10 cellular contexts compared by ENCODE assay signal in the genomic region with DNA sequence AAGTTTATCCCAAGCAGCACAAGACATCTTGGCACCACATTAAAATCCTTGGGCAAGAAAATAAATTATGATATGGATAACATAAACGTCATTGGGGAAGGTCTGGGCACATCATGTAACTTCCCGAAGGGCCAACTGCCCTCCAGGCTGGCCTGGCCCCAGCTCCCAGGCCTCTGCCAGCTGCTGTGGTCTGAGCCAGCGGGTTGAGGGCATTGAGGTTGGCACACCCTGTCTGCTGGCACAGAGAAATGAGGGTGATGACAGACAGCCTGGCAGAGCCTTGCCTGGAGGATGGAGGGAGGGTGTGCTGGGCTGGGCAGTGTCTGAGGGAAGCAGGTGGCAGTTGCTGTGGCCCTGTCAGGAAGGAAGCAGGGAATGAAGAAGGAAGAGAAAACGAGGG. TPM values are rescaled to one million over a fixed set of nuclear protein-coding genes. Genes with fewer than 3 reads are reported as not detected.
A peak's percentile ranks its signal among the peaks of the same experiment; 100 is the strongest.
DNase-seq lines count a peak whose midpoint lies in the region; ATAC-seq and TF ChIP-seq lines count a peak whose summit lies in the region.
"Had no signal": no experiment of that assay in that cellular context is flagged by ENCODE, and none has a peak within 500 bp of the region (broad histone marks: within the 10 kb centered on the region; RNA-seq: fewer than 3 reads in every experiment).

No MANE protein-coding gene starts in this region.

- in situ Hi-C loops in IMR-90 (cut with MboI; ENCODE audit: low sequenced_read_pairs) (loop anchor here (25.0 kb wide), 1 partner anchor 285 kb away; no protein-coding TSS in a partner anchor), mammary epithelial cell (cut with MboI; ENCODE audit: low sequenced_read_pairs in 2 of 2) (loop anchor here (25.0 kb wide), 1 partner anchor 310 kb away; no protein-coding TSS in a partner anchor)

- POLR2A ChIA-PET in IMR-90 (lab: Charles Lee; ENCODE audit: unreplicated experiment), result no interaction called here

- no peak overlapping the region for H4K5ac ChIP-seq in IMR-90 (ENCODE audit: low read depth, low read length)

- TF ChIP-seq CTCF in IMR-90 (conservative IDR thresholded peaks at IDR 0.05; ENCODE audit: low read depth, low read length) (no peak), mammary epithelial cell (conservative IDR thresholded peaks at IDR 0.05 in 1 of 2, IDR thresholded peaks at IDR 0.05 in 1 of 2; ENCODE audit: extremely low read depth in 1 of 2, insufficient read depth in 1 of 2, low read depth in 1 of 2, low read length in 2 of 2) (no peak)

- H3K4ac ChIP-seq in IMR-90 (ENCODE audit: low read depth, low read length), result no peak overlapping the region

- no peak overlapping the region for H2BK20ac ChIP-seq in IMR-90 (ENCODE audit: low read depth, low read length)

- H3K79me2 ChIP-seq in mammary epithelial cell (ENCODE audit: insufficient read depth, low read length), result peaks cover 15% of the 10 kb centered on the region

- no peak for TF ChIP-seq RAD21 in IMR-90 (IDR thresholded peaks at IDR 0.05; ENCODE audit: low read length)

- H2AK5ac ChIP-seq in IMR-90 (ENCODE audit: low read depth, low read length), result no peak overlapping the region

- H3K14ac ChIP-seq in IMR-90 (replicated peaks; ENCODE audit: low read depth, low read length), result no peak overlapping the region

- dilution Hi-C loops in IMR-90 (cut with HindIII; ENCODE audit: low sequenced_read_pairs, unreplicated experiment), result no loop called here
- dilution Hi-C loops in mammary epithelial cell (cut with HindIII; ENCODE audit: low sequenced_read_pairs), result no loop called here

- H3K4me1 ChIP-seq in IMR-90 (ENCODE audit: control insufficient read depth, insufficient read depth, low read length) (peaks cover 9% of the 10 kb centered on the region), mammary epithelial cell (ENCODE audit: insufficient read depth, low read length) (peaks cover 13% of the 10 kb centered on the region)
- H3K4me1 ChIP-seq: BE2C had no signal

- no peak overlapping the region for H3K4me2 ChIP-seq in IMR-90 (ENCODE audit: low read depth, low read length)
- no peak overlapping the region for H3K4me2 ChIP-seq in mammary epithelial cell (ENCODE audit: insufficient read depth, low read depth, low read length)

- no peak overlapping the region for H3K56ac ChIP-seq in IMR-90 (ENCODE audit: extremely low read depth, insufficient read depth, low read length)

- H2AFZ ChIP-seq in IMR-90 (replicated peaks; ENCODE audit: low read length, poor library complexity), result peak overlapping the region; percentile 34
- no peak overlapping the region for H2AFZ ChIP-seq in mammary epithelial cell (ENCODE audit: low read depth, low read length)

- peaks cover 3% of the 10 kb centered on the region; the same call in 1 of the 2 replicates for H3K27me3 ChIP-seq in IMR-90 (ENCODE audit: control insufficient read depth, insufficient read depth, low read length)
- no peaks in the 10 kb centered on the region for H3K27me3 ChIP-seq in mammary epithelial cell (ENCODE audit: insufficient read depth, low read length)
- H3K27me3 ChIP-seq: BE2C had no signal

- H2BK120ac ChIP-seq in IMR-90 (ENCODE audit: low read depth, low read length), result no peak overlapping the region

- no peak overlapping the region for H4K8ac ChIP-seq in IMR-90 (ENCODE audit: low read depth in 2 of 2, low read length in 2 of 2)

- intact Hi-C loops in IMR-90 (cut with micrococcal nuclease) (loop anchor here (10.0 kb wide), 1 partner anchor 303 kb away; no protein-coding TSS in a partner anchor), mammary epithelial cell (cut with micrococcal nuclease) (no loop called here), left colon (cut with DNase I, micrococcal nuclease) (no loop called here), sciatic nerve (cut with DNase I) (no loop called here)

- H3K9me1 ChIP-seq in IMR-90 (ENCODE audit: insufficient read depth, low read length), result peaks cover 13% of the 10 kb centered on the region

- H4K20me1 ChIP-seq in IMR-90 (ENCODE audit: insufficient read depth, low read length) (no peaks in the 10 kb centered on the region), mammary epithelial cell (ENCODE audit: insufficient read depth, low read length) (no peaks in the 10 kb centered on the region)

- 0% methylated on average over 1 of the region's 4 CpGs; no CpG with 5 or more reads in 1 of the 2 experiments for WGBS in IMR-90 (ENCODE audit: extremely low coverage in 2 of 2, insufficient read length in 1 of 2), 2 experiments
- 9% methylated on average over 4 of the region's 4 CpGs for WGBS in mammary epithelial cell (ENCODE audit: low coverage, missing lambda C conversion rate)

- H3K9me3 ChIP-seq in IMR-90 (ENCODE audit: control insufficient read depth, insufficient read depth, low read length) (no peaks in the 10 kb centered on the region), mammary epithelial cell (replicated peaks; ENCODE audit: insufficient read depth, low read length) (no peaks in the 10 kb centered on the region)
- H3K9me3 ChIP-seq: BE2C had no signal

- H4K91ac ChIP-seq in IMR-90 (ENCODE audit: insufficient read depth, low read depth, low read length), result no peak overlapping the region

- ATAC-seq in IMR-90 (ENCODE audit: low read depth), result no peak
- ATAC-seq in left colon, result peak; percentile 52
- ATAC-seq in sciatic nerve, result peak; percentile 29
- no peak for ATAC-seq in HG02763 (IDR thresholded peaks at IDR 0.05; ENCODE audit: unreplicated experiment)
- no peak for ATAC-seq in GM19035 (IDR thresholded peaks at IDR 0.05; ENCODE audit: unreplicated experiment)

- H3K79me1 ChIP-seq in IMR-90 (ENCODE audit: low read depth in 1 of 2, low read length in 2 of 2), result peaks cover 5 to 21% of the 10 kb centered on the region in 2 experiments; a peak in 3 of 4 replicates

- no peak overlapping the region for H3K4me3 ChIP-seq in IMR-90 (ENCODE audit: insufficient read depth, low read depth, low read length)
- no peak overlapping the region for H3K4me3 ChIP-seq in mammary epithelial cell (replicated peaks in 1 of 3; ENCODE audit: insufficient read depth in 1 of 3, low read depth in 2 of 3, low read length in 3 of 3)

- DNase-seq in IMR-90, result no peak
- peak; percentile 21 for DNase-seq in mammary epithelial cell
- peak; percentile 53 to 83 for DNase-seq in left colon
- peak; percentile 68 for DNase-seq in sciatic nerve (ENCODE audit: low spot score)
- DNase-seq in dedifferentiated amniotic fluid mesenchymal stem cell (ENCODE audit: extremely low spot score), result no peak
- no peak for DNase-seq in iPS-NIHi7 (ENCODE audit: extremely low spot score)
- DNase-seq: activated CD8-positive, alpha-beta memory T cell treated with anti-CD3 and anti-CD28 coated beads for 24 hours; BE2C had no signal

- CTCF ChIA-PET in IMR-90 (lab: Yijun Ruan, JAX), result no interaction called here
- CTCF ChIA-PET in mammary epithelial cell (lab: Charles Lee; ENCODE audit: low non-redundant PET), result no interaction called here

- no peak overlapping the region for H3K9ac ChIP-seq in IMR-90 (ENCODE audit: low read depth, low read length)
- no peak overlapping the region for H3K9ac ChIP-seq in mammary epithelial cell (ENCODE audit: insufficient read depth, low read length)

- H3K36me3 ChIP-seq in IMR-90 (ENCODE audit: control insufficient read depth, insufficient read depth, low read length), result no peaks in the 10 kb centered on the region
- H3K36me3 ChIP-seq in mammary epithelial cell (ENCODE audit: insufficient read depth, low read length), result no peaks in the 10 kb centered on the region
- H3K36me3 ChIP-seq: BE2C had no signal

- no peak overlapping the region for H3K23ac ChIP-seq in IMR-90 (ENCODE audit: low read depth, low read length)

- TF ChIP-seq POLR2A in IMR-90 (IDR thresholded peaks at IDR 0.05; ENCODE audit: low read depth, low read length), result no peak

- H2AK9ac ChIP-seq in IMR-90 (replicated peaks; ENCODE audit: low read depth, low read length, poor library complexity), result no peak overlapping the region

- H2BK15ac ChIP-seq in IMR-90 (ENCODE audit: low read depth, low read length), result no peak overlapping the region

- H3K27ac ChIP-seq in IMR-90 (ENCODE audit: insufficient read depth, low read length) (no peak overlapping the region), mammary epithelial cell (ENCODE audit: insufficient read depth, low read depth, low read length) (no peak overlapping the region)

- H2BK5ac ChIP-seq in IMR-90 (ENCODE audit: low read depth, low read length, poor library complexity, severe bottlenecking), result no peak overlapping the region

- BruUV-seq in IMR-90 (replicated peaks; lab: Mats Ljungman, UMichigan) (no TSS peak), mammary epithelial cell (replicated peaks; lab: Mats Ljungman, UMichigan) (no TSS peak)

- no peak overlapping the region for H3K18ac ChIP-seq in IMR-90 (ENCODE audit: low read depth, low read length)

TF ChIP-seq in IMR-90, 13 proteins besides CTCF, POLR2A, EP300 and RAD21 (continues in another document):
- no peak for TF ChIP-seq CHD1 (IDR thresholded peaks at IDR 0.05; ENCODE audit: low read depth, low read length)
- no peak for TF ChIP-seq FOS (IDR thresholded peaks at IDR 0.05; ENCODE audit: low read depth, low read length)
- no peak for TF ChIP-seq ELK1 (IDR thresholded peaks at IDR 0.05; ENCODE audit: borderline replicate concordance, low read depth, low read length)
- TF ChIP-seq RCOR1 (IDR thresholded peaks at IDR 0.05; ENCODE audit: insufficient replicate concordance, low read length), result no peak
- no peak for TF ChIP-seq BHLHE40 (IDR thresholded peaks at IDR 0.05; ENCODE audit: low read depth, low read length)

RNA-seq across cellular contexts. Expression of gene RBSN, which starts 3.3 kb away (rescaled TPM):
- total RNA-seq in IMR-90 (2012; rRNA removed), result 32.2 and 33.7 TPM in 2 replicates
- polyA plus RNA-seq in IMR-90 (2012; rRNA removed), result 7.9 and 8.7 TPM in 2 replicates
- polyA plus RNA-seq in IMR-90 (2012; cell fraction: cytosol; rRNA removed), result 3.6 and 4.1 TPM in 2 replicates
- polyA plus RNA-seq in IMR-90 (2012; cell fraction: nucleus; rRNA removed; ENCODE audit: low replicate concordance), result 12.3 and 18.6 TPM in 2 replicates
- total RNA-seq in mammary epithelial cell, result 10 to 100 TPM; 21.7 to 23.1 TPM
- polyA plus RNA-seq in mammary epithelial cell, result 6.3 TPM
- polyA minus RNA-seq in mammary epithelial cell, result 27.1 TPM
- total RNA-seq in left colon, result 10 to 100 TPM; 13.8 to 15.7 TPM
- 38.9 TPM for total RNA-seq in sciatic nerve

RNA-seq across cellular contexts. Expression of gene MRPS25, which starts 37.1 kb away (rescaled TPM):
- total RNA-seq in IMR-90 (2012; rRNA removed), result 9.0 and 9.7 TPM in 2 replicates
- polyA plus RNA-seq in IMR-90 (2012; rRNA removed), result 20.3 and 20.8 TPM in 2 replicates
- 9.8 and 26.9 TPM in 2 replicates for polyA plus RNA-seq in IMR-90 (2012; cell fraction: cytosol; rRNA removed)
- polyA plus RNA-seq in IMR-90 (2012; cell fraction: nucleus; rRNA removed; ENCODE audit: low replicate concordance), result 90.6 and 220 TPM in 2 replicates
- total RNA-seq in mammary epithelial cell, result 10 to 100 TPM; 15.2 to 62.5 TPM
- 45.6 TPM for polyA plus RNA-seq in mammary epithelial cell
- polyA minus RNA-seq in mammary epithelial cell, result 18.6 TPM
- total RNA-seq in left colon, result 10 to 100 TPM; 68.3 to 82.7 TPM
- total RNA-seq in sciatic nerve, result 48.9 TPM

Comparison
In these comparisons a context has a peak if more than half of its experiments do, and no peak if none do; other contexts are left out.
1. ATAC-seq: peak in left colon (single experiment) and sciatic nerve (single experiment); none in IMR-90 (single experiment), HG02763 (single experiment) and GM19035 (single experiment).
2. DNase-seq: peak in mammary epithelial cell (single experiment), left colon (2 of 2) and sciatic nerve (single experiment); none in IMR-90 (single experiment), dedifferentiated amniotic fluid mesenchymal stem cell (single experiment) and iPS-NIHi7 (single experiment).